ENCODE assay signal across 18 cellular contexts in genomic region chr7:129841465-129841864, GRCh38.
DNase-seq lines count a peak whose midpoint lies in the region; ATAC-seq and TF ChIP-seq lines count a peak whose summit lies in the region.
"Had no signal": no experiment of that assay in that cellular context is flagged by ENCODE, and none has a peak within 500 bp of the region (broad histone marks: within the 10 kb centered on the region; RNA-seq: fewer than 3 reads in every experiment).

No MANE protein-coding gene starts in this region.

- intact Hi-C loops in activated CD4-positive, alpha-beta T cell treated with anti-CD3 and anti-CD28 coated beads for 36 hours (cut with DNase I, micrococcal nuclease) = no loop called here
- intact Hi-C loops in activated CD4-positive, alpha-beta T cell treated with anti-CD3 and anti-CD28 coated beads, Interleukin-2, amount 10 ng/mL, durations not matched to agents 24 days and 14 days (cut with micrococcal nuclease) = no loop called here

- H3K9me3 ChIP-seq in Loucy (ENCODE audit: insufficient read depth, low read depth, low read length) = no peaks in the 10 kb centered on the region
- H3K9me3 ChIP-seq: prostate gland, stomach, uterus had no signal

- H3K27me3 ChIP-seq in Loucy (ENCODE audit: insufficient read depth, low read length, poor library complexity, severe bottlenecking) = no peaks in the 10 kb centered on the region
- H3K27me3 ChIP-seq: stomach, uterus had no signal

- H4K20me1 ChIP-seq in Loucy (ENCODE audit: insufficient read depth, low read length, poor library complexity, severe bottlenecking) = peaks cover 9% of the 10 kb centered on the region

- H3K4me3 Mint-ChIP-seq in activated CD4-positive, alpha-beta T cell treated with anti-CD3 and anti-CD28 coated beads for 36 hours = no peak overlapping the region
- no peak overlapping the region for H3K4me3 Mint-ChIP-seq in activated CD4-positive, alpha-beta T cell treated with anti-CD3 and anti-CD28 coated beads, Interleukin-2, amount 10 ng/mL, durations not matched to agents 24 days and 14 days
- peak overlapping the region; percentile 42 for H3K4me3 Mint-ChIP-seq in activated naive CD8-positive, alpha-beta T cell treated with anti-CD3 and anti-CD28 coated beads, Interleukin-2, amount 10 ng/mL, durations not matched to agents 7 days and 5 days
- no peak overlapping the region for H3K4me3 Mint-ChIP-seq in natural killer cell treated with Interleukin-12 subunit alpha and Interleukin-12 subunit beta and Interleukin-15 and Interleukin-18, amount 100 ng/mL, for 72 hours
- H3K4me3 Mint-ChIP-seq: T-helper 1 cell treated with Interleukin-12 subunit alpha and Interleukin-12 subunit beta and Interleukin-4 antibody, amounts not matched to agents 30 μg/mL and 1 μg/mL, for 36 hours had no signal

- TF ChIP-seq CTCF in Loucy (conservative IDR thresholded peaks at IDR 0.05; ENCODE audit: low read length) = no peak

- H2AFZ ChIP-seq in Loucy (ENCODE audit: low read length) = no peak overlapping the region

- POLR2A ChIA-PET in activated CD4-positive, alpha-beta T cell treated with anti-CD3 and anti-CD28 coated beads for 36 hours (lab: Charles Lee) = no interaction called here
- POLR2A ChIA-PET in activated naive CD8-positive, alpha-beta T cell treated with anti-CD3 and anti-CD28 coated beads, Interleukin-2, amount 10 ng/mL, durations not matched to agents 7 days and 5 days (lab: Charles Lee) = interaction anchor here (0.5 to 0.7 kb wide), 2 partner anchors 110 to 204 kb away, joined by 3 read pairs; no protein-coding TSS in a partner anchor

- ATAC-seq in activated CD4-positive, alpha-beta T cell treated with anti-CD3 and anti-CD28 coated beads for 36 hours = no peak
- peak; percentile 85 for ATAC-seq in activated naive CD8-positive, alpha-beta T cell treated with anti-CD3 and anti-CD28 coated beads, Interleukin-2, amount 10 ng/mL, durations not matched to agents 7 days and 5 days (ENCODE audit: low read depth)
- ATAC-seq in natural killer cell treated with Interleukin-12 subunit alpha and Interleukin-12 subunit beta and Interleukin-15 and Interleukin-18, amount 100 ng/mL, for 72 hours = peak; percentile 84 to 88
- no peak for ATAC-seq in GM21367 (IDR thresholded peaks at IDR 0.05; ENCODE audit: unreplicated experiment)

- peaks cover 45% of the 10 kb centered on the region for H3K4me1 ChIP-seq in Loucy (ENCODE audit: insufficient read depth, low read length, poor library complexity, severe bottlenecking)
- H3K4me1 ChIP-seq: prostate gland had no signal

- H3K4me3 ChIP-seq in Loucy (ENCODE audit: low read length, poor library complexity, severe bottlenecking) = no peak overlapping the region
- H3K4me3 ChIP-seq: prostate gland, stomach, uterus had no signal

- no peaks in the 10 kb centered on the region for H3K27me3 Mint-ChIP-seq in activated CD4-positive, alpha-beta T cell treated with anti-CD3 and anti-CD28 coated beads for 36 hours
- H3K27me3 Mint-ChIP-seq in activated CD4-positive, alpha-beta T cell treated with anti-CD3 and anti-CD28 coated beads, Interleukin-2, amount 10 ng/mL, durations not matched to agents 24 days and 14 days = no peaks in the 10 kb centered on the region
- H3K27me3 Mint-ChIP-seq in activated naive CD8-positive, alpha-beta T cell treated with anti-CD3 and anti-CD28 coated beads, Interleukin-2, amount 10 ng/mL, durations not matched to agents 7 days and 5 days = no peaks in the 10 kb centered on the region
- no peaks in the 10 kb centered on the region for H3K27me3 Mint-ChIP-seq in natural killer cell treated with Interleukin-12 subunit alpha and Interleukin-12 subunit beta and Interleukin-15 and Interleukin-18, amount 100 ng/mL, for 72 hours

- no peak overlapping the region for H3K9ac ChIP-seq in Loucy (ENCODE audit: low read depth, low read length, poor library complexity, severe bottlenecking)

- H3K79me2 ChIP-seq in Loucy (ENCODE audit: insufficient read depth, low read length) = no peaks in the 10 kb centered on the region

- H3K4me1 Mint-ChIP-seq in activated CD4-positive, alpha-beta T cell treated with anti-CD3 and anti-CD28 coated beads for 36 hours = peaks cover 37% of the 10 kb centered on the region
- H3K4me1 Mint-ChIP-seq in activated CD4-positive, alpha-beta T cell treated with anti-CD3 and anti-CD28 coated beads, Interleukin-2, amount 10 ng/mL, durations not matched to agents 24 days and 14 days = peaks cover 26% of the 10 kb centered on the region
- peaks cover 38% of the 10 kb centered on the region for H3K4me1 Mint-ChIP-seq in activated naive CD8-positive, alpha-beta T cell treated with anti-CD3 and anti-CD28 coated beads, Interleukin-2, amount 10 ng/mL, durations not matched to agents 7 days and 5 days
- peaks cover 30 to 35% of the 10 kb centered on the region in 2 donors for H3K4me1 Mint-ChIP-seq in natural killer cell treated with Interleukin-12 subunit alpha and Interleukin-12 subunit beta and Interleukin-15 and Interleukin-18, amount 100 ng/mL, for 72 hours (ENCODE audit: low read depth in 2 of 2)

- H3K9me2 ChIP-seq in Loucy (replicated peaks; ENCODE audit: low read depth, low read length) = no peaks in the 10 kb centered on the region

- CTCF ChIA-PET in activated CD4-positive, alpha-beta T cell treated with anti-CD3 and anti-CD28 coated beads for 36 hours (lab: Charles Lee) = interaction anchor here (0.5 to 2.8 kb wide), 5 partner anchors 11 to 1897 kb away, joined by 3 to 24 read pairs (median 3); partner anchors contain the start of gene ZC3HC1

- peaks cover 6% of the 10 kb centered on the region; the same call in 1 of the 2 replicates for H3F3A ChIP-seq in Loucy (ENCODE audit: low read depth)

- DNase-seq in activated CD4-positive, alpha-beta T cell treated with anti-CD3 and anti-CD28 coated beads for 36 hours = no peak
- no peak for DNase-seq in activated CD4-positive, alpha-beta T cell treated with anti-CD3 and anti-CD28 coated beads, Interleukin-2, amount 10 ng/mL, durations not matched to agents 24 days and 14 days
- DNase-seq in activated naive CD8-positive, alpha-beta T cell treated with anti-CD3 and anti-CD28 coated beads, Interleukin-2, amount 10 ng/mL, durations not matched to agents 7 days and 5 days = no peak
- DNase-seq in natural killer cell treated with Interleukin-12 subunit alpha and Interleukin-12 subunit beta and Interleukin-15 and Interleukin-18, amount 100 ng/mL, for 72 hours (ENCODE audit: low spot score) = no peak
- DNase-seq in HuH-7 (ENCODE audit: low spot score) = no peak
- DNase-seq in OCI-M1 (lab: John Stamatoyannopoulos, UW) = no peak
- DNase-seq: activated CD4-positive, CD25-positive, alpha-beta regulatory T cell; left ventricle myocardium superior; MV-4-11; RPMI8226; stimulated activated CD4-positive, alpha-beta T cell treated with anti-CD3 and anti-CD28 coated beads, Interleukin-12 subunit alpha, Interleukin-12 subunit beta, amount 100 ng/mL, for 4 hours; stomach; uterus had no signal

- no peaks in the 10 kb centered on the region for H3K36me3 ChIP-seq in Loucy (ENCODE audit: insufficient read depth, low read length)
- H3K36me3 ChIP-seq: prostate gland, uterus had no signal

- peak overlapping the region; percentile 10 for H3K27ac Mint-ChIP-seq in activated CD4-positive, alpha-beta T cell treated with anti-CD3 and anti-CD28 coated beads for 36 hours
- H3K27ac Mint-ChIP-seq in activated CD4-positive, alpha-beta T cell treated with anti-CD3 and anti-CD28 coated beads, Interleukin-2, amount 10 ng/mL, durations not matched to agents 24 days and 14 days = no peak overlapping the region
- no peak overlapping the region for H3K27ac Mint-ChIP-seq in activated naive CD8-positive, alpha-beta T cell treated with anti-CD3 and anti-CD28 coated beads, Interleukin-2, amount 10 ng/mL, durations not matched to agents 7 days and 5 days
- peak overlapping the region in 1 of 2 donors; percentile 39 for H3K27ac Mint-ChIP-seq in natural killer cell treated with Interleukin-12 subunit alpha and Interleukin-12 subunit beta and Interleukin-15 and Interleukin-18, amount 100 ng/mL, for 72 hours
- H3K27ac Mint-ChIP-seq: activated naive CD4-positive, alpha-beta T cell treated with anti-CD3 and anti-CD28 coated beads, Interleukin-2, amount 50 U/mL, for 72 hours; T-helper 1 cell treated with Interleukin-12 subunit alpha and Interleukin-12 subunit beta and Interleukin-4 antibody, amounts not matched to agents 30 μg/mL and 1 μg/mL, for 36 hours had no signal

- H3K9me3 Mint-ChIP-seq in activated CD4-positive, alpha-beta T cell treated with anti-CD3 and anti-CD28 coated beads for 36 hours (ENCODE audit: low read depth) = no peaks in the 10 kb centered on the region
- H3K9me3 Mint-ChIP-seq in activated CD4-positive, alpha-beta T cell treated with anti-CD3 and anti-CD28 coated beads, Interleukin-2, amount 10 ng/mL, durations not matched to agents 24 days and 14 days = no peaks in the 10 kb centered on the region
- no peaks in the 10 kb centered on the region for H3K9me3 Mint-ChIP-seq in activated naive CD8-positive, alpha-beta T cell treated with anti-CD3 and anti-CD28 coated beads, Interleukin-2, amount 10 ng/mL, durations not matched to agents 7 days and 5 days
- H3K9me3 Mint-ChIP-seq in natural killer cell treated with Interleukin-12 subunit alpha and Interleukin-12 subunit beta and Interleukin-15 and Interleukin-18, amount 100 ng/mL, for 72 hours = no peaks in the 10 kb centered on the region
- H3K9me3 Mint-ChIP-seq: activated naive CD4-positive, alpha-beta T cell treated with anti-CD3 and anti-CD28 coated beads, Interleukin-2, amount 50 U/mL, for 72 hours; T-helper 1 cell treated with Interleukin-12 subunit alpha and Interleukin-12 subunit beta and Interleukin-4 antibody, amounts not matched to agents 30 μg/mL and 1 μg/mL, for 36 hours had no signal

- H3K4me2 ChIP-seq in Loucy (ENCODE audit: low read depth, low read length, poor library complexity, severe bottlenecking) = peak overlapping the region; percentile 23

- H3K36me3 Mint-ChIP-seq in activated CD4-positive, alpha-beta T cell treated with anti-CD3 and anti-CD28 coated beads for 36 hours (ENCODE audit: low read depth) = peaks cover 5% of the 10 kb centered on the region
- H3K36me3 Mint-ChIP-seq in activated CD4-positive, alpha-beta T cell treated with anti-CD3 and anti-CD28 coated beads, Interleukin-2, amount 10 ng/mL, durations not matched to agents 24 days and 14 days (ENCODE audit: low read depth) = peaks cover 15% of the 10 kb centered on the region
- H3K36me3 Mint-ChIP-seq in activated naive CD8-positive, alpha-beta T cell treated with anti-CD3 and anti-CD28 coated beads, Interleukin-2, amount 10 ng/mL, durations not matched to agents 7 days and 5 days = peaks cover 7% of the 10 kb centered on the region
- no peaks in the 10 kb centered on the region for H3K36me3 Mint-ChIP-seq in natural killer cell treated with Interleukin-12 subunit alpha and Interleukin-12 subunit beta and Interleukin-15 and Interleukin-18, amount 100 ng/mL, for 72 hours

Comparison
In these comparisons a context has a peak if more than half of its experiments do, and no peak if none do; other contexts are left out.
1. ATAC-seq: peak in activated naive CD8-positive, alpha-beta T cell treated with anti-CD3 and anti-CD28 coated beads, Interleukin-2, amount 10 ng/mL, durations not matched to agents 7 days and 5 days (single experiment) and natural killer cell treated with Interleukin-12 subunit alpha and Interleukin-12 subunit beta and Interleukin-15 and Interleukin-18, amount 100 ng/mL, for 72 hours (2 of 2); none in activated CD4-positive, alpha-beta T cell treated with anti-CD3 and anti-CD28 coated beads for 36 hours (single experiment) and GM21367 (single experiment).